ENCODE assay signal across 7 cellular contexts in genomic region chr4:122731676-122732075, GRCh38. TPM values are rescaled to one million over a fixed set of nuclear protein-coding genes. Genes with fewer than 3 reads are reported as not detected.
DNase-seq lines count a peak whose midpoint lies in the region; ATAC-seq and TF ChIP-seq lines count a peak whose summit lies in the region.

No MANE protein-coding gene starts in this region.

- H3K27ac ChIP-seq in HUES48 (ENCODE audit: low read depth, low read length) (peak overlapping the region; percentile 21), SU-DHL-6 (ENCODE audit: low read depth, low read length) (no peak overlapping the region), gastroesophageal sphincter (peak overlapping the region; percentile 55 to 90 (median 80)), skeletal muscle tissue (ENCODE audit: low read depth, low read length) (peak overlapping the region; percentile 29)

- no peak for TF ChIP-seq POLR2A in gastroesophageal sphincter (IDR thresholded peaks at IDR 0.05)

- H3K9me3 ChIP-seq in HUES48 (ENCODE audit: control insufficient read depth, insufficient read depth, low read length): no peaks in the 10 kb centered on the region
- no peaks in the 10 kb centered on the region for H3K9me3 ChIP-seq in SU-DHL-6 (ENCODE audit: insufficient read depth, low read length)
- H3K9me3 ChIP-seq in gastroesophageal sphincter: no peaks in the 10 kb centered on the region
- H3K9me3 ChIP-seq in skeletal muscle tissue (ENCODE audit: control insufficient read depth in 3 of 3, low read length in 3 of 3): no peaks in the 10 kb centered on the region

- H3K9ac ChIP-seq in HUES48 (ENCODE audit: low read depth, low read length): no peak overlapping the region
- H3K9ac ChIP-seq in SU-DHL-6 (ENCODE audit: low read length): peak overlapping the region; percentile 39
- peak overlapping the region in 2 of 3 donors; percentile 60 to 74 for H3K9ac ChIP-seq in skeletal muscle tissue (ENCODE audit: low read depth in 1 of 3, low read length in 3 of 3)

- H3K36me3 ChIP-seq in HUES48 (ENCODE audit: control insufficient read depth, insufficient read depth, low read length) (no peaks in the 10 kb centered on the region), SU-DHL-6 (ENCODE audit: low read length) (no peaks in the 10 kb centered on the region), gastroesophageal sphincter (no peaks in the 10 kb centered on the region), skeletal muscle tissue (ENCODE audit: control insufficient read depth in 3 of 3, insufficient read depth in 3 of 3, low read length in 3 of 3) (no peaks in the 10 kb centered on the region)

- ATAC-seq in gastroesophageal sphincter (no peak), GM21381 (IDR thresholded peaks at IDR 0.05; ENCODE audit: unreplicated experiment) (no peak), GM18907 (IDR thresholded peaks at IDR 0.05; ENCODE audit: unreplicated experiment) (no peak)

- no peaks in the 10 kb centered on the region for H4K20me1 ChIP-seq in SU-DHL-6 (ENCODE audit: low read depth, low read length)

- no peak for TF ChIP-seq CTCF in SU-DHL-6 (IDR thresholded peaks at IDR 0.05; ENCODE audit: insufficient read depth, low read length, poor library complexity, severe bottlenecking)
- no peak for TF ChIP-seq CTCF in gastroesophageal sphincter (IDR thresholded peaks at IDR 0.05)

- peak overlapping the region; percentile 69 for H3K4me2 ChIP-seq in SU-DHL-6 (ENCODE audit: low read depth, low read length, poor library complexity, severe bottlenecking)

- no peaks in the 10 kb centered on the region for H3K27me3 ChIP-seq in HUES48 (ENCODE audit: control insufficient read depth, insufficient read depth, low read length)
- no peaks in the 10 kb centered on the region for H3K27me3 ChIP-seq in SU-DHL-6 (ENCODE audit: low read length)
- H3K27me3 ChIP-seq in gastroesophageal sphincter: no peaks in the 10 kb centered on the region
- no peaks in the 10 kb centered on the region for H3K27me3 ChIP-seq in skeletal muscle tissue (ENCODE audit: control insufficient read depth in 3 of 3, insufficient read depth in 3 of 3, low read length in 3 of 3)

- no peak for DNase-seq in KG1 (lab: John Stamatoyannopoulos, UW)

- H3K9me2 ChIP-seq in SU-DHL-6 (replicated peaks; ENCODE audit: insufficient read depth, low read length): no peaks in the 10 kb centered on the region

- peak overlapping the region; percentile 68 for H2AFZ ChIP-seq in SU-DHL-6 (ENCODE audit: low read depth, low read length, severe bottlenecking)

- H3K79me2 ChIP-seq in SU-DHL-6 (ENCODE audit: insufficient read depth, low read length): no peaks in the 10 kb centered on the region

- TF ChIP-seq EP300 in gastroesophageal sphincter (IDR thresholded peaks at IDR 0.05): no peak

- 6 to 24% methylated on average over 2 of the region's 2 CpGs for WGBS in gastroesophageal sphincter (ENCODE audit: low coverage in 1 of 2), 2 donors

- no peaks in the 10 kb centered on the region for H3F3A ChIP-seq in SU-DHL-6 (ENCODE audit: insufficient read depth)

- H3K4me3 ChIP-seq in HUES48 (ENCODE audit: low read depth, low read length): peak overlapping the region; percentile 48
- H3K4me3 ChIP-seq in SU-DHL-6 (ENCODE audit: insufficient read depth, low read length, poor library complexity, severe bottlenecking): peak overlapping the region; percentile 50
- peak overlapping the region; percentile 13 to 64 for H3K4me3 ChIP-seq in gastroesophageal sphincter
- peak overlapping the region; percentile 21 to 73 (median 60) for H3K4me3 ChIP-seq in skeletal muscle tissue (ENCODE audit: low read length in 3 of 3)

- peaks cover 13% of the 10 kb centered on the region for H3K4me1 ChIP-seq in HUES48 (ENCODE audit: control insufficient read depth, insufficient read depth, low read length)
- peaks cover 0 to 25% (median 2%) of the 10 kb centered on the region in 3 donors for H3K4me1 ChIP-seq in gastroesophageal sphincter
- peaks cover 7 to 12% (median 11%) of the 10 kb centered on the region in 3 donors for H3K4me1 ChIP-seq in skeletal muscle tissue (ENCODE audit: control insufficient read depth in 3 of 3, insufficient read depth in 3 of 3, low read length in 3 of 3)

RNA-seq across cellular contexts. Expression of gene BBS12, which starts 0.8 kb away (rescaled TPM):
- total RNA-seq in gastroesophageal sphincter: 1 to 10 TPM; 4.7 to 7.3 (median 5.9) TPM
- total RNA-seq in skeletal muscle tissue: 4.2 TPM
